ENCODE assay signal across 23 cellular contexts in the genomic region with DNA sequence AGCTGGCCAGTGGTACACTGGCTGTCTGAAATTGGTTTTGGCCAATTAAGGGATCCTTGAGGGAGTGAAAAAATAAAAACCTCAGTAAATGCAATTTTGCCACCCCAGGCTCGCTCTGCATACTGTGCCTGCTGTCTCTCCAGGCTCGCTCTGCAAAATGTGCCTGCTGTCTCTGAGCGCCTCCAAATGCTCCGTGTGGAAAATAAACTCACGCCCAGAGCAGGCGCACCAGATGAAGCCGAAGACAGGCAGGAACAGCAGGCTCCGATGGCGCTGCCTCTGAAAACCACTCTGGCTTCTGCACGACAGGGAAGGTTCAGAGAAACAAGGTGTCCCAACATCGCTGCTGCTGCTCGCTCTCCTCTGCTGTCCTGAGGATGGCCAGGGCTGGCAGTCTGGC. TPM values are rescaled to one million over a fixed set of nuclear protein-coding genes. Genes with fewer than 3 reads are reported as not detected.
DNase-seq lines count a peak whose midpoint lies in the region; ATAC-seq and TF ChIP-seq lines count a peak whose summit lies in the region.
"Had no signal": no experiment of that assay in that cellular context is flagged by ENCODE, and none has a peak within 500 bp of the region (broad histone marks: within the 10 kb centered on the region; RNA-seq: fewer than 3 reads in every experiment).

No MANE protein-coding gene starts in this region.

- DNase-seq in T-helper 2 cell treated with Interferon-gamma antibody and Interleukin-4, amounts not matched to agents 5 μg/mL and 100 μg/mL, for 36 hours (ENCODE audit: low spot score), result no peak
- DNase-seq in T-helper 2 cell, result no peak
- DNase-seq in CD4-positive, alpha-beta T cell, result no peak
- peak in 24 of 61 donors; percentile 12 to 80 (median 35) for DNase-seq in caudate nucleus (lab: John Stamatoyannopoulos, UW)
- no peak for DNase-seq in GM20000 (ENCODE audit: low spot score)
- no peak for DNase-seq in GM19238 (ENCODE audit: insufficient read length, low spot score)
- DNase-seq: 8988T; activated CD4-positive, alpha-beta T cell treated with anti-CD3 and anti-CD28 coated beads for 4 hours; activated T-cell treated with anti-CD3 and anti-CD28 coated beads, Interleukin-2, amount 50 U/mL, for 4 hours; AML-193; NCI-H1436 treated with DMSO at 0.1 percent for 48 hours; NCI-H2171; NCI-H526 treated with DMSO at 0.1 percent for 48 hours; spleen; stimulated activated CD4-positive, alpha-beta T cell treated with anti-CD3 and anti-CD28 coated beads, Interleukin-4, amount 100 ng/mL, for 4 hours had no signal

- no peak overlapping the region for H3K27ac ChIP-seq in CD4-positive, alpha-beta T cell (ENCODE audit: low read depth, low read length)
- H3K27ac ChIP-seq in caudate nucleus (ENCODE audit: low read depth, low read length) (peak overlapping the region; percentile 86), neutrophil (peak overlapping the region; percentile 35)
- H3K27ac ChIP-seq: coronary artery had no signal

- POLR2A ChIA-PET in CD4-positive, alpha-beta T cell (lab: Charles Lee), result interaction anchor here (0.9 to 1.3 kb wide), 2 partner anchors 9 to 13 kb away, joined by 3 to 4 read pairs; no protein-coding TSS in a partner anchor

- no peaks in the 10 kb centered on the region for H3K9me3 Mint-ChIP-seq in T-helper 2 cell treated with Interferon-gamma antibody and Interleukin-4, amounts not matched to agents 5 μg/mL and 100 μg/mL, for 36 hours
- no peaks in the 10 kb centered on the region for H3K9me3 Mint-ChIP-seq in CD4-positive, alpha-beta T cell
- H3K9me3 Mint-ChIP-seq: activated naive CD4-positive, alpha-beta T cell treated with anti-CD3 and anti-CD28 coated beads, Interleukin-2, amount 50 U/mL, for 24 hours; activated T-cell treated with anti-CD3 and anti-CD28 coated beads, Interleukin-2, amount 50 U/mL, for 4 hours; GM23338 had no signal

- H3K4me3 Mint-ChIP-seq in T-helper 2 cell treated with Interferon-gamma antibody and Interleukin-4, amounts not matched to agents 5 μg/mL and 100 μg/mL, for 36 hours, result no peak overlapping the region
- no peak overlapping the region for H3K4me3 Mint-ChIP-seq in CD4-positive, alpha-beta T cell
- H3K4me3 Mint-ChIP-seq: activated naive CD4-positive, alpha-beta T cell treated with anti-CD3 and anti-CD28 coated beads, Interleukin-2, amount 50 U/mL, for 24 hours; activated T-cell treated with anti-CD3 and anti-CD28 coated beads, Interleukin-2, amount 50 U/mL, for 4 hours; GM23338 had no signal

- H3K4me1 Mint-ChIP-seq in T-helper 2 cell treated with Interferon-gamma antibody and Interleukin-4, amounts not matched to agents 5 μg/mL and 100 μg/mL, for 36 hours (ENCODE audit: low read depth), result peaks cover 38% of the 10 kb centered on the region
- peaks cover 55% of the 10 kb centered on the region for H3K4me1 Mint-ChIP-seq in CD4-positive, alpha-beta T cell (ENCODE audit: low read depth)
- H3K4me1 Mint-ChIP-seq: GM23338 had no signal

- H3K4me1 ChIP-seq in neutrophil (ENCODE audit: control insufficient read depth in 1 of 2, insufficient read depth in 1 of 2, low read depth in 1 of 2, low read length in 1 of 2), result peaks cover 39 to 40% of the 10 kb centered on the region in 2 experiments

- no peak for ATAC-seq in CD4-positive, alpha-beta T cell (ENCODE audit: poor library complexity)
- ATAC-seq in GM19452 (IDR thresholded peaks at IDR 0.05; ENCODE audit: unreplicated experiment), result no peak
- ATAC-seq: activated T-cell treated with anti-CD3 and anti-CD28 coated beads, Interleukin-2, amount 50 U/mL, for 4 hours; GM23338; left lobe of liver; Right ventricle myocardium inferior had no signal

- H3K36me3 ChIP-seq in neutrophil, result peaks cover 21% of the 10 kb centered on the region

- no peak for TF ChIP-seq CTCF in CD4-positive, alpha-beta T cell (IDR thresholded peaks at IDR 0.05)
- no peak for TF ChIP-seq CTCF in neutrophil (IDR thresholded peaks at IDR 0.05)
- no peak for TF ChIP-seq CTCF in GM20000 (IDR thresholded peaks at IDR 0.05; ENCODE audit: extremely low read depth, missing control alignments)

- H3K9me3 ChIP-seq in CD4-positive, alpha-beta T cell (ENCODE audit: control insufficient read depth, low read length), result no peaks in the 10 kb centered on the region
- no peaks in the 10 kb centered on the region for H3K9me3 ChIP-seq in neutrophil
- H3K9me3 ChIP-seq: spleen had no signal

- no peak overlapping the region for H3K4me3 ChIP-seq in neutrophil (ENCODE audit: low read depth in 1 of 2, low read length in 1 of 2)
- H3K4me3 ChIP-seq: coronary artery, GM23338, spleen had no signal

- intact Hi-C loops in CD4-positive, alpha-beta T cell (cut with DNase I, micrococcal nuclease), result no loop called here

- CTCF ChIA-PET in CD4-positive, alpha-beta T cell (lab: Charles Lee), result no interaction called here

- H3K36me3 Mint-ChIP-seq in T-helper 2 cell treated with Interferon-gamma antibody and Interleukin-4, amounts not matched to agents 5 μg/mL and 100 μg/mL, for 36 hours (ENCODE audit: low read depth), result peaks cover 58% of the 10 kb centered on the region
- H3K36me3 Mint-ChIP-seq in CD4-positive, alpha-beta T cell (ENCODE audit: low read depth), result peaks cover 97% of the 10 kb centered on the region

- H3K27ac Mint-ChIP-seq in T-helper 2 cell treated with Interferon-gamma antibody and Interleukin-4, amounts not matched to agents 5 μg/mL and 100 μg/mL, for 36 hours, result peak overlapping the region; percentile 45
- peak overlapping the region; percentile 67 for H3K27ac Mint-ChIP-seq in CD4-positive, alpha-beta T cell
- H3K27ac Mint-ChIP-seq: GM23338 had no signal

- H3K27me3 Mint-ChIP-seq in T-helper 2 cell treated with Interferon-gamma antibody and Interleukin-4, amounts not matched to agents 5 μg/mL and 100 μg/mL, for 36 hours (ENCODE audit: low read depth), result no peaks in the 10 kb centered on the region
- H3K27me3 Mint-ChIP-seq in CD4-positive, alpha-beta T cell, result no peaks in the 10 kb centered on the region
- H3K27me3 Mint-ChIP-seq: activated naive CD4-positive, alpha-beta T cell treated with anti-CD3 and anti-CD28 coated beads, Interleukin-2, amount 50 U/mL, for 24 hours; IgD-negative memory B cell had no signal

- no peaks in the 10 kb centered on the region for H3K27me3 ChIP-seq in CD4-positive, alpha-beta T cell (ENCODE audit: control insufficient read depth, insufficient read depth, low read length)
- H3K27me3 ChIP-seq in neutrophil, result no peaks in the 10 kb centered on the region
- H3K27me3 ChIP-seq: spleen had no signal

RNA-seq across cellular contexts. Expression of a gene that starts 29.1 kb away (rescaled TPM):
- total RNA-seq in CD4-positive, alpha-beta T cell, result 10 to 100 TPM; 76.3 to 79.7 TPM

RNA-seq across cellular contexts. Expression of a gene that starts 45.3 kb away (rescaled TPM):
- 100 to 1,000 TPM; 111 to 112 TPM for total RNA-seq in CD4-positive, alpha-beta T cell
